ENCODE assay signal across 9 cellular contexts in genomic region chr1:111593403-111594127, GRCh38. TPM values are rescaled to one million over a fixed set of nuclear protein-coding genes. Genes with fewer than 3 reads are reported as not detected.
A peak's percentile ranks its signal among the peaks of the same experiment; 100 is the strongest.
DNase-seq lines count a peak whose midpoint lies in the region; ATAC-seq, FAIRE-seq and TF ChIP-seq lines count a peak whose summit lies in the region.
"Had no signal": no experiment of that assay in that cellular context is flagged by ENCODE, and none has a peak within 500 bp of the region (broad histone marks: within the 10 kb centered on the region; RNA-seq: fewer than 3 reads in every experiment).

No MANE protein-coding gene starts in this region.

- H4K20me1 ChIP-seq in astrocyte (ENCODE audit: insufficient read depth, low read length), result no peaks in the 10 kb centered on the region

- H3K27ac ChIP-seq in ACC112 (ENCODE audit: low read depth, low read length) (no peak overlapping the region), HUES6 (ENCODE audit: low read depth, low read length) (no peak overlapping the region), astrocyte (ENCODE audit: low read depth, low read length) (peak overlapping the region; percentile 63)

- intact Hi-C loops in mucosa of descending colon (cut with DNase I, micrococcal nuclease), result no loop called here

- H3K27ac Mint-ChIP-seq in astrocyte (ENCODE audit: unreplicated experiment), result peak overlapping the region; percentile 63

- ATAC-seq in mucosa of descending colon (peak; percentile 8), GM18861 (IDR thresholded peaks at IDR 0.05; ENCODE audit: unreplicated experiment) (no peak), HG03159 (IDR thresholded peaks at IDR 0.05; ENCODE audit: unreplicated experiment) (no peak)

- DNase-seq in astrocyte (ENCODE audit: low read depth) (peak; percentile 23), mucosa of descending colon (no peak), NCI-H187 (lab: John Stamatoyannopoulos, UW) (no peak), NCI-H1417 treated with DMSO at 0.1 percent for 48 hours (lab: John Stamatoyannopoulos, UW) (no peak)

- no peak for TF ChIP-seq CTCF in astrocyte (IDR thresholded peaks at IDR 0.05; ENCODE audit: insufficient read depth, low read depth, low read length)
- no peak for TF ChIP-seq CTCF in mucosa of descending colon (IDR thresholded peaks at IDR 0.05)

- H3K79me2 ChIP-seq in ACC112 (ENCODE audit: control insufficient read depth, insufficient read depth, low read length, unreplicated experiment), result no peaks in the 10 kb centered on the region
- no peaks in the 10 kb centered on the region for H3K79me2 ChIP-seq in astrocyte (ENCODE audit: insufficient read depth, low read length)

- no peaks in the 10 kb centered on the region for H3K36me3 ChIP-seq in ACC112 (ENCODE audit: insufficient read depth, low read length)
- no peaks in the 10 kb centered on the region for H3K36me3 ChIP-seq in HUES6 (ENCODE audit: control insufficient read depth, insufficient read depth, low read length)
- no peaks in the 10 kb centered on the region for H3K36me3 ChIP-seq in astrocyte (ENCODE audit: insufficient read depth, low read length)
- H3K36me3 ChIP-seq in mucosa of descending colon (ENCODE audit: low read depth), result no peaks in the 10 kb centered on the region

- H3K4me1 Mint-ChIP-seq in astrocyte (ENCODE audit: low read depth, unreplicated experiment), result peaks cover 22% of the 10 kb centered on the region

- H3K36me3 Mint-ChIP-seq in astrocyte (ENCODE audit: low read depth, unreplicated experiment), result no peaks in the 10 kb centered on the region

- H3K9ac ChIP-seq in HUES6 (ENCODE audit: low read length) (no peak overlapping the region), astrocyte (ENCODE audit: low read length) (peak overlapping the region; percentile 63)

- no peaks in the 10 kb centered on the region for H3K27me3 Mint-ChIP-seq in astrocyte (ENCODE audit: low read depth, unreplicated experiment)

- H3K9me3 ChIP-seq in HUES6 (ENCODE audit: control insufficient read depth, insufficient read depth, low read depth, low read length), result no peaks in the 10 kb centered on the region
- H3K9me3 ChIP-seq in astrocyte (ENCODE audit: insufficient read depth, low read depth, low read length), result no peaks in the 10 kb centered on the region
- H3K9me3 ChIP-seq in mucosa of descending colon, result no peaks in the 10 kb centered on the region

- no peaks in the 10 kb centered on the region for H3K9me3 Mint-ChIP-seq in astrocyte (ENCODE audit: unreplicated experiment)

- peak overlapping the region; percentile 51 for H3K4me3 Mint-ChIP-seq in astrocyte (ENCODE audit: unreplicated experiment)

- FAIRE-seq in astrocyte (lab: Jason Lieb, UNC), result no peak
- FAIRE-seq: islet of Langerhans had no signal

- peaks cover 20% of the 10 kb centered on the region for H3K4me1 ChIP-seq in ACC112 (ENCODE audit: control insufficient read depth, insufficient read depth, low read length, unreplicated experiment)
- H3K4me1 ChIP-seq in HUES6 (ENCODE audit: control insufficient read depth, insufficient read depth, low read length), result peaks cover 13% of the 10 kb centered on the region
- H3K4me1 ChIP-seq in astrocyte (ENCODE audit: insufficient read depth, low read length), result peaks cover 21% of the 10 kb centered on the region
- peaks cover 19% of the 10 kb centered on the region for H3K4me1 ChIP-seq in mucosa of descending colon (ENCODE audit: low read depth)

- H3K27me3 ChIP-seq in ACC112 (ENCODE audit: insufficient read depth, low read length), result no peaks in the 10 kb centered on the region
- H3K27me3 ChIP-seq in HUES6 (ENCODE audit: control insufficient read depth, insufficient read depth, low read length), result no peaks in the 10 kb centered on the region
- no peaks in the 10 kb centered on the region for H3K27me3 ChIP-seq in astrocyte (ENCODE audit: insufficient read depth, low read length)

- H3K4me3 ChIP-seq in ACC112 (ENCODE audit: low read depth, low read length) (peak overlapping the region; percentile 49), HUES6 (ENCODE audit: low read depth, low read length) (peak overlapping the region; percentile 10; the same call in 1 of the 2 replicates), astrocyte (ENCODE audit: insufficient read depth, low read depth, low read length) (peak overlapping the region; percentile 39), mucosa of descending colon (no peak overlapping the region)

- H2AFZ ChIP-seq in ACC112 (ENCODE audit: low read length, unreplicated experiment), result no peak overlapping the region
- peak overlapping the region; percentile 58 for H2AFZ ChIP-seq in astrocyte (ENCODE audit: low read depth, low read length)

- H3K4me2 ChIP-seq in astrocyte (ENCODE audit: low read length), result peak overlapping the region; percentile 81

RNA-seq across cellular contexts. Expression of gene RAP1A, which starts 26.0 kb away (rescaled TPM):
- 63.9 and 66.6 TPM in 2 replicates for total RNA-seq in astrocyte
- 100 to 1,000 TPM in 1 of 3 donors, 10 to 100 TPM in 2; 84.4 to 272 (median 95.4) TPM for total RNA-seq in mucosa of descending colon
